In genomic region chr3:196082471-196082971, GRCh38 we compare ENCODE assay signal across 1 cellular context.
A peak's percentile ranks its signal among the peaks of the same experiment; 100 is the strongest.
TF ChIP-seq lines count a peak whose summit lies in the region.

No MANE protein-coding gene starts in this region.

TF ChIP-seq in liver, 16 proteins besides CTCF, POLR2A, EP300 and RAD21 (continued from another document):
- no peak for TF ChIP-seq NR2F2 (IDR thresholded peaks at IDR 0.05)
- TF ChIP-seq, protein P1, sequence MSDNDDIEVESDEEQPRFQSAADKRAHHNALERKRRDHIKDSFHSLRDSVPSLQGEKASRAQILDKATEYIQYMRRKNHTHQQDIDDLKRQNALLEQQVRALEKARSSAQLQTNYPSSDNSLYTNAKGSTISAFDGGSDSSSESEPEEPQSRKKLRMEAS (IDR thresholded peaks at IDR 0.05): peak; percentile 64
- TF ChIP-seq YY1 (IDR thresholded peaks at IDR 0.05): peak; percentile 17
- peak; percentile 66 for TF ChIP-seq SP1 (IDR thresholded peaks at IDR 0.05)
- no peak for TF ChIP-seq GABPA (IDR thresholded peaks at IDR 0.05 in 1 of 2, conservative IDR thresholded peaks at IDR 0.05 in 1 of 2)
- peak; percentile 68 to 87 for TF ChIP-seq RXRA (IDR thresholded peaks at IDR 0.05)
- no peak for TF ChIP-seq FOXA1 (IDR thresholded peaks at IDR 0.05)
